In genomic region chr1:204692852-204693356, GRCh38 we compare ENCODE assay signal across 1 cellular context.
TF ChIP-seq lines count a peak whose summit lies in the region.

No MANE protein-coding gene starts in this region.

TF ChIP-seq in K562, 482 proteins besides CTCF, POLR2A, EP300 and RAD21 (continued from another document and continues in another):
- 0 out of 2 replicates have a peak, but pooled peaks have one; percentile 19 for TF ChIP-seq HMBOX1 (IDR thresholded peaks at IDR 0.05)
- TF ChIP-seq ZNF57 (CRISPR knock-in tag; IDR thresholded peaks at IDR 0.05) = no peak
- peak; percentile 90; the same call in 1 of the 2 replicates for TF ChIP-seq HLTF (IDR thresholded peaks at IDR 0.05)
- peak; percentile 56 for TF ChIP-seq TAL1 (IDR thresholded peaks at IDR 0.05)
- TF ChIP-seq FOXP1 (CRISPR knock-in tag; IDR thresholded peaks at IDR 0.05) = no peak
- 0 out of 2 replicates have a peak, but pooled peaks have one; percentile 27 for TF ChIP-seq ZBTB17 (CRISPR knock-in tag; IDR thresholded peaks at IDR 0.05)
- TF ChIP-seq PATZ1 (CRISPR knock-in tag; IDR thresholded peaks at IDR 0.05; ENCODE audit: borderline replicate concordance) = no peak
- TF ChIP-seq GTF2B (IDR thresholded peaks at IDR 0.05; ENCODE audit: extremely low read depth, insufficient read length) = no peak
- TF ChIP-seq GTF2E2 (tag; IDR thresholded peaks at IDR 0.05) = no peak
- TF ChIP-seq NFYB (IDR thresholded peaks at IDR 0.05; ENCODE audit: extremely low read depth, insufficient read length) = no peak
- no peak for TF ChIP-seq SIX5 (IDR thresholded peaks at IDR 0.05; ENCODE audit: borderline replicate concordance in 1 of 2, insufficient read depth in 1 of 2, low read depth in 1 of 2, low read length in 2 of 2)
- 0 out of 2 replicates have a peak, but pooled peaks have one; percentile 51 for TF ChIP-seq SMARCE1 (IDR thresholded peaks at IDR 0.05)
- no peak for TF ChIP-seq SREBF1 (IDR thresholded peaks at IDR 0.05; ENCODE audit: borderline replicate concordance, low read depth, low read length)
- no peak for TF ChIP-seq ZNF253 (CRISPR knock-in tag; conservative IDR thresholded peaks at IDR 0.05)
- no peak for TF ChIP-seq SMC3 (conservative IDR thresholded peaks at IDR 0.05; ENCODE audit: insufficient read depth, low read depth, low read length)
- peak; percentile 43; the same call in 1 of the 2 replicates for TF ChIP-seq TRIM28 (IDR thresholded peaks at IDR 0.05)
- TF ChIP-seq ZNF551 (CRISPR knock-in tag; IDR thresholded peaks at IDR 0.05) = no peak
- no peak for TF ChIP-seq RHOXF2B (CRISPR knock-in tag; conservative IDR thresholded peaks at IDR 0.05)
- TF ChIP-seq MAFF (IDR thresholded peaks at IDR 0.05; ENCODE audit: low read length) = no peak
- no peak for TF ChIP-seq U2AF1 (optimal IDR thresholded peaks at IDR 0.05; ENCODE audit: low read depth, low read length)
- 0 out of 2 replicates have a peak, but pooled peaks have one; percentile 26 for TF ChIP-seq ZNF707 (CRISPR knock-in tag; conservative IDR thresholded peaks at IDR 0.05)
- no peak for TF ChIP-seq MCM2 (IDR thresholded peaks at IDR 0.05; ENCODE audit: low read depth)
- no peak for TF ChIP-seq ZNF75A (CRISPR knock-in tag; IDR thresholded peaks at IDR 0.05)
- TF ChIP-seq ARID3A (IDR thresholded peaks at IDR 0.05; ENCODE audit: borderline replicate concordance, low read depth, low read length) = no peak
- TF ChIP-seq NEUROD1 (IDR thresholded peaks at IDR 0.05; ENCODE audit: borderline replicate concordance, low read depth, low read length, partially characterized antibody) = peak; percentile 98
- TF ChIP-seq ZBTB5 (IDR thresholded peaks at IDR 0.05) = no peak; the same call in 1 of the 2 replicates
- TF ChIP-seq ATF4 (CRISPR knock-in tag; IDR thresholded peaks at IDR 0.05) = peak; percentile 20; the same call in 1 of the 2 replicates
- TF ChIP-seq TFAM (CRISPR knock-in tag; conservative IDR thresholded peaks at IDR 0.05) = no peak
- TF ChIP-seq KLF10 (CRISPR knock-in tag; IDR thresholded peaks at IDR 0.05) = no peak
- no peak for TF ChIP-seq MEF2A (IDR thresholded peaks at IDR 0.05; ENCODE audit: control insufficient read depth, low read depth, low read length)
- TF ChIP-seq L3MBTL2 (IDR thresholded peaks at IDR 0.05) = peak; percentile 10; the same call in 1 of the 2 replicates
- TF ChIP-seq ARID2 (IDR thresholded peaks at IDR 0.05) = no peak
- no peak for TF ChIP-seq GATAD2A (IDR thresholded peaks at IDR 0.05)
- no peak for TF ChIP-seq ARID3B (CRISPR knock-in tag; IDR thresholded peaks at IDR 0.05; ENCODE audit: borderline replicate concordance)
- no peak for TF ChIP-seq HOMEZ (CRISPR knock-in tag; IDR thresholded peaks at IDR 0.05)
- peak; percentile 39; the same call in 1 of the 2 replicates for TF ChIP-seq LEF1 (IDR thresholded peaks at IDR 0.05)
- TF ChIP-seq ZNF830 (CRISPR knock-in tag; IDR thresholded peaks at IDR 0.05) = no peak
- no peak for TF ChIP-seq CGGBP1 (CRISPR knock-in tag; IDR thresholded peaks at IDR 0.05)
- TF ChIP-seq ZNF696 (CRISPR knock-in tag; conservative IDR thresholded peaks at IDR 0.05) = no peak
- TF ChIP-seq TAF15 (IDR thresholded peaks at IDR 0.05; ENCODE audit: low read depth, low read length) = no peak
- TF ChIP-seq ZFP30 (CRISPR knock-in tag; IDR thresholded peaks at IDR 0.05; ENCODE audit: borderline replicate concordance) = no peak
- no peak for TF ChIP-seq ZNF518B (CRISPR knock-in tag; IDR thresholded peaks at IDR 0.05)
- no peak for TF ChIP-seq CCAR2 (IDR thresholded peaks at IDR 0.05; ENCODE audit: low read depth, low read length)
- TF ChIP-seq ELF4 (CRISPR knock-in tag; IDR thresholded peaks at IDR 0.05) = peak; percentile 97
- TF ChIP-seq MBD2 (IDR thresholded peaks at IDR 0.05; ENCODE audit: borderline replicate concordance, low read depth) = no peak
- peak; percentile 88 for TF ChIP-seq ZEB2 (IDR thresholded peaks at IDR 0.05)
- TF ChIP-seq CLOCK (CRISPR knock-in tag; IDR thresholded peaks at IDR 0.05; ENCODE audit: borderline replicate concordance) = no peak
